ENCODE assay signal across 1 cellular context in genomic region chr10:59709472-59710125, GRCh38.
TF ChIP-seq lines count a peak whose summit lies in the region.

TSS of gene SLC16A9 (minus strand) at chr10:59709850. CDS start at chr10:59684291, 25,559 bp downstream.

TF ChIP-seq in HepG2, 621 proteins besides CTCF, POLR2A, EP300 and RAD21 (continued from another document and continues in another):
- TF ChIP-seq, protein P1, sequence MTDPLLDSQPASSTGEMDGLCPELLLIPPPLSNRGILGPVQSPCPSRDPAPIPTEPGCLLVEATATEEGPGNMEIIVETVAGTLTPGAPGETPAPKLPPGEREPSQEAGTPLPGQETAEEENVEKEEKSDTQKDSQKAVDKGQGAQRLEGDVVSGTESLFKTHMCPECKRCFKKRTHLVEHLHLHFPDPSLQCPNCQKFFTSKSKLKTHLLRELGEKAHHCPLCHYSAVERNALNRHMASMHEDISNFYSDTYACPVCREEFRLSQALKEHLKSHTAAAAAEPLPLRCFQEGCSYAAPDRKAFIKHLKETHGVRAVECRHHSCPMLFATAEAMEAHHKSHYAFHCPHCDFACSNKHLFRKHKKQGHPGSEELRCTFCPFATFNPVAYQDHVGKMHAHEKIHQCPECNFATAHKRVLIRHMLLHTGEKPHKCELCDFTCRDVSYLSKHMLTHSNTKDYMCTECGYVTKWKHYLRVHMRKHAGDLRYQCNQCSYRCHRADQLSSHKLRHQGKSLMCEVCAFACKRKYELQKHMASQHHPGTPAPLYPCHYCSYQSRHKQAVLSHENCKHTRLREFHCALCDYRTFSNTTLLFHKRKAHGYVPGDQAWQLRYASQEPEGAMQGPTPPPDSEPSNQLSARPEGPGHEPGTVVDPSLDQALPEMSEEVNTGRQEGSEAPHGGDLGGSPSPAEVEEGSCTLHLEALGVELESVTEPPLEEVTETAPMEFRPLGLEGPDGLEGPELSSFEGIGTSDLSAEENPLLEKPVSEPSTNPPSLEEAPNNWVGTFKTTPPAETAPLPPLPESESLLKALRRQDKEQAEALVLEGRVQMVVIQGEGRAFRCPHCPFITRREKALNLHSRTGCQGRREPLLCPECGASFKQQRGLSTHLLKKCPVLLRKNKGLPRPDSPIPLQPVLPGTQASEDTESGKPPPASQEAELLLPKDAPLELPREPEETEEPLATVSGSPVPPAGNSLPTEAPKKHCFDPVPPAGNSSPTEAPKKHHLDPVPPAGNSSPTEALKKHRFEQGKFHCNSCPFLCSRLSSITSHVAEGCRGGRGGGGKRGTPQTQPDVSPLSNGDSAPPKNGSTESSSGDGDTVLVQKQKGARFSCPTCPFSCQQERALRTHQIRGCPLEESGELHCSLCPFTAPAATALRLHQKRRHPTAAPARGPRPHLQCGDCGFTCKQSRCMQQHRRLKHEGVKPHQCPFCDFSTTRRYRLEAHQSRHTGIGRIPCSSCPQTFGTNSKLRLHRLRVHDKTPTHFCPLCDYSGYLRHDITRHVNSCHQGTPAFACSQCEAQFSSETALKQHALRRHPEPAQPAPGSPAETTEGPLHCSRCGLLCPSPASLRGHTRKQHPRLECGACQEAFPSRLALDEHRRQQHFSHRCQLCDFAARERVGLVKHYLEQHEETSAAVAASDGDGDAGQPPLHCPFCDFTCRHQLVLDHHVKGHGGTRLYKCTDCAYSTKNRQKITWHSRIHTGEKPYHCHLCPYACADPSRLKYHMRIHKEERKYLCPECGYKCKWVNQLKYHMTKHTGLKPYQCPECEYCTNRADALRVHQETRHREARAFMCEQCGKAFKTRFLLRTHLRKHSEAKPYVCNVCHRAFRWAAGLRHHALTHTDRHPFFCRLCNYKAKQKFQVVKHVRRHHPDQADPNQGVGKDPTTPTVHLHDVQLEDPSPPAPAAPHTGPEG (CRISPR knock-in tag; IDR thresholded peaks at IDR 0.05), result no peak; the same call in 1 of the 2 replicates
- TF ChIP-seq SIN3A (IDR thresholded peaks at IDR 0.05; ENCODE audit: borderline replicate concordance, low read depth, low read length), result no peak
- no peak for TF ChIP-seq ZFP62 (CRISPR knock-in tag; IDR thresholded peaks at IDR 0.05)
- TF ChIP-seq ZNF83 (CRISPR knock-in tag; IDR thresholded peaks at IDR 0.05; ENCODE audit: borderline replicate concordance), result no peak
- TF ChIP-seq RBM39 (IDR thresholded peaks at IDR 0.05; ENCODE audit: low read depth, low read length, poor library complexity, severe bottlenecking), result no peak
- TF ChIP-seq ZNF768 (CRISPR knock-in tag; IDR thresholded peaks at IDR 0.05), result 0 out of 2 replicates have a peak, but pooled peaks have one; percentile 21
- no peak for TF ChIP-seq NFKBIZ (CRISPR knock-in tag; IDR thresholded peaks at IDR 0.05)
- peak; percentile 53; the same call in 1 of the 2 replicates for TF ChIP-seq ZNF225 (CRISPR knock-in tag; IDR thresholded peaks at IDR 0.05)
- TF ChIP-seq GABPB1 (CRISPR knock-in tag; IDR thresholded peaks at IDR 0.05), result peak; percentile 19; the same call in 1 of the 2 replicates
- no peak for TF ChIP-seq TOPORS (CRISPR knock-in tag; IDR thresholded peaks at IDR 0.05)
- TF ChIP-seq ZNF687 (CRISPR knock-in tag; IDR thresholded peaks at IDR 0.05), result peak; percentile 53
- no peak for TF ChIP-seq ZNF333 (CRISPR knock-in tag; IDR thresholded peaks at IDR 0.05; ENCODE audit: borderline replicate concordance)
- TF ChIP-seq TARDBP (CRISPR knock-in tag; IDR thresholded peaks at IDR 0.05), result no peak
- TF ChIP-seq MIER3 (CRISPR knock-in tag; IDR thresholded peaks at IDR 0.05; ENCODE audit: borderline replicate concordance), result no peak
- no peak for TF ChIP-seq FOXK1 (CRISPR knock-in tag; IDR thresholded peaks at IDR 0.05; ENCODE audit: borderline replicate concordance, low read depth)
- no peak for TF ChIP-seq YY1 (IDR thresholded peaks at IDR 0.05; ENCODE audit: insufficient read depth, insufficient replicate concordance, low read depth, low read length)
- no peak for TF ChIP-seq MYC (CRISPR knock-in tag; IDR thresholded peaks at IDR 0.05; ENCODE audit: borderline replicate concordance)
- TF ChIP-seq ZNF547 (CRISPR knock-in tag; IDR thresholded peaks at IDR 0.05), result 0 out of 2 replicates have a peak, but pooled peaks have one; percentile 62
- no peak for TF ChIP-seq BRCA1 (CRISPR knock-in tag; IDR thresholded peaks at IDR 0.05)
- no peak for TF ChIP-seq ZBTB21 (CRISPR knock-in tag; IDR thresholded peaks at IDR 0.05)
- peak; percentile 69; the same call in 1 of the 2 replicates for TF ChIP-seq MTF2 (CRISPR knock-in tag; IDR thresholded peaks at IDR 0.05; ENCODE audit: borderline replicate concordance)
- TF ChIP-seq HOXA5 (CRISPR knock-in tag; IDR thresholded peaks at IDR 0.05), result no peak
- no peak for TF ChIP-seq U2AF1 (optimal IDR thresholded peaks at IDR 0.05; ENCODE audit: low read depth, low read length)
- TF ChIP-seq ZNF567 (CRISPR knock-in tag; IDR thresholded peaks at IDR 0.05; ENCODE audit: borderline replicate concordance), result no peak
- TF ChIP-seq HNRNPLL (IDR thresholded peaks at IDR 0.05; ENCODE audit: low read depth, low read length, poor library complexity, severe bottlenecking), result peak; percentile 50
- TF ChIP-seq ONECUT2 (CRISPR knock-in tag; IDR thresholded peaks at IDR 0.05), result no peak
- no peak for TF ChIP-seq ZNF33A (CRISPR knock-in tag; IDR thresholded peaks at IDR 0.05; ENCODE audit: borderline replicate concordance)
- peak; percentile 32; the same call in 1 of the 2 replicates for TF ChIP-seq PHF8 (CRISPR knock-in tag; IDR thresholded peaks at IDR 0.05)
- no peak for TF ChIP-seq PRPF4 (IDR thresholded peaks at IDR 0.05; ENCODE audit: low read depth, low read length, poor library complexity, severe bottlenecking)
- TF ChIP-seq CEBPG (CRISPR knock-in tag; IDR thresholded peaks at IDR 0.05), result peak; percentile 55; the same call in 1 of the 2 replicates
- no peak for TF ChIP-seq SAFB2 (CRISPR knock-in tag; IDR thresholded peaks at IDR 0.05; ENCODE audit: borderline replicate concordance, low read depth)
- TF ChIP-seq HMGA1 (CRISPR knock-in tag; conservative IDR thresholded peaks at IDR 0.05), result no peak
- TF ChIP-seq ZXDC (CRISPR knock-in tag; IDR thresholded peaks at IDR 0.05), result peak; percentile 30; the same call in 1 of the 2 replicates
- peak; percentile 51 for TF ChIP-seq XRCC5 (optimal IDR thresholded peaks at IDR 0.05; ENCODE audit: low read length)
- TF ChIP-seq, protein P2, sequence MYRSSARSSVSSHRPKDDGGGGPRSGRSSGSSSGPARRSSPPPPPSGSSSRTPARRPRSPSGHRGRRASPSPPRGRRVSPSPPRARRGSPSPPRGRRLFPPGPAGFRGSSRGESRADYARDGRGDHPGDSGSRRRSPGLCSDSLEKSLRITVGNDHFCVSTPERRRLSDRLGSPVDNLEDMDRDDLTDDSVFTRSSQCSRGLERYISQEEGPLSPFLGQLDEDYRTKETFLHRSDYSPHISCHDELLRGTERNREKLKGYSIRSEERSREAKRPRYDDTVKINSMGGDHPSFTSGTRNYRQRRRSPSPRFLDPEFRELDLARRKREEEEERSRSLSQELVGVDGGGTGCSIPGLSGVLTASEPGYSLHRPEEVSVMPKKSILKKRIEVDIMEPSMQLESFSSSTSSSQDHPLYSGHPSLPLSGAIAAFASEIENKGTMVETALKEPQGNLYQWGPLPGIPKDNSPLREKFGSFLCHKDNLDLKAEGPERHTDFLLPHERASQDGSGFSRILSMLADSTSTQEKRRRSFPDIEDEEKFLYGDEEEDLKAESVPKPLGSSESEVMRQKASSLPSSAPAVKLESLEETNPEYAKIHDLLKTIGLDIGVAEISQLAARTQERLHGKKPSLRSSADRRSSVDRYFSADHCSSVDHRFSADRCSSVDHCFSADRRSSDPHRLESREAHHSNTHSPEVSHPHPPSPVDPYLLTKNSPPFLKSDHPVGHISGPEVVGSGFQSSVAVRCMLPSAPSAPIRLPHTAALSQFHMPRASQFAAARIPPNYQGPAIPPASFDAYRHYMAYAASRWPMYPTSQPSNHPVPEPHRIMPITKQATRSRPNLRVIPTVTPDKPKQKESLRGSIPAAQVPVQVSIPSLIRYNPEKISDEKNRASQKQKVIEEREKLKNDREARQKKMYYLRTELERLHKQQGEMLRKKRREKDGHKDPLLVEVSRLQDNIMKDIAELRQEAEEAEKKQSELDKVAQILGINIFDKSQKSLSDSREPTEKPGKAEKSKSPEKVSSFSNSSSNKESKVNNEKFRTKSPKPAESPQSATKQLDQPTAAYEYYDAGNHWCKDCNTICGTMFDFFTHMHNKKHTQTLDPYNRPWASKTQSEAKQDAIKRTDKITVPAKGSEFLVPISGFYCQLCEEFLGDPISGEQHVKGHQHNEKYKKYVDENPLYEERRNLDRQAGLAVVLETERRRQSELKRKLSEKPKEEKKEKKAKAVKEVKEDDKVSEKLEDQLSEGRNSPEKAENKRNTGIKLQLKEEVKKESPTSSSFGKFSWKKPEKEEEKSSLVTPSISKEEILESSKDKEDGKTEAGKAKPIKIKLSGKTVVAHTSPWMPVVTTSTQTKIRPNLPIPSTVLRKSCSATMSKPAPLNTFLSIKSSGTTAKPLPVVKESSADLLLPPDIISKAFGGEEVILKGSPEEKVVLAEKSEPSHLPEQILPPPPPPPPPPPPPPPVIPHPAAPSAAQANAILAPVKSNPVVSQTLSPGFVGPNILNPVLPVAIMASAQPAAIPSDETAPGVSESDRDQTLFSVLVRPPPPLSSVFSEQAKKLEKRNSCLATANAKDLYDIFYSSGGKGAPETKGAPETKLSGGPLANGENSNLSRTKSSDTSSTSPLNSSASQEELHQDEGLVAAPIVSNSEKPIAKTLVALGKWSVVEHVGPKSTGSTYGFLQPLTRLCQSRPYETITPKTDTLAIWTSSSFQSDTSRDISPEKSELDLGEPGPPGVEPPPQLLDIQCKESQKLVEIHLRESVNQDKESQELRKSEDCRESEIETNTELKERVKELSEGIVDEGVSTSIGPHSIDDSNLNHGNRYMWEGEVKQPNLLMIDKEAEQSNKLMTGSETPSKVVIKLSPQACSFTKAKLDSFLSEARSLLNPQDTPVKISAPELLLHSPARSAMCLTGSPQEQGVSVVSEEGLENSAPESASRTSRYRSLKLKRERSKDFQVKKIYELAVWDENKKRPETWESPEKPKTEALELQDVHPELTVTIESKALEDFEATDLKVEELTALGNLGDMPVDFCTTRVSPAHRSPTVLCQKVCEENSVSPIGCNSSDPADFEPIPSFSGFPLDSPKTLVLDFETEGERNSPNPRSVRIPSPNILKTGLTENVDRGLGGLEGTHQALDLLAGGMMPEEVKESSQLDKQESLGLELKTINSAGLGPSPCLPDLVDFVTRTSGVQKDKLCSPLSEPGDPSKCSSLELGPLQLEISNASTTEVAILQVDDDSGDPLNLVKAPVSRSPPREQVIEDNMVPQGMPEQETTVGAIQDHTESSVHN (CRISPR knock-in tag; IDR thresholded peaks at IDR 0.05), result no peak
- no peak for TF ChIP-seq ZNF800 (CRISPR knock-in tag; IDR thresholded peaks at IDR 0.05)
- no peak for TF ChIP-seq SNAPC2 (CRISPR knock-in tag; IDR thresholded peaks at IDR 0.05)
- no peak for TF ChIP-seq SNRNP70 (IDR thresholded peaks at IDR 0.05; ENCODE audit: low read depth, low read length)
- TF ChIP-seq GATAD1 (CRISPR knock-in tag; IDR thresholded peaks at IDR 0.05), result no peak
